8 cellular contexts compared by ENCODE assay signal in the genomic region with DNA sequence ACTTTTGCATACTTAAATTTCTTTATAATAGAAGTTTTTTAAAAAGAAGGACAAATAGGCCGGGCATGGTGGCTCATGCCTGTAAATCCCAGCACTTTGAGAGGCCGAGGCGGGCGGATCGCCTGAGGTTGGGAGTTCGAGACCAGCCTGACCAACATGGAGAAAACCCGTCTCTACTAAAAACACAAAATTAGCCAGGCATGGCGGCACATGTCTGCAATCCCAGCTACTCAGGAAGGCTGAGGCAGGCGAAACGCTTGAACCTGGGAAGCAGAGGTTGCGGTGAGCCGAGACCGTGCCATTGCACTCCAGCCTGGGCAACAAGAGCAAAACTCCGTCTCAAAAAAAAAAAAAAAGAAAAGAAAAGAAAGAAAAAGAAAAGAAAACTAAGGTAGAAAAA. TPM values are rescaled to one million over a fixed set of nuclear protein-coding genes. Genes with fewer than 3 reads are reported as not detected.
DNase-seq lines count a peak whose midpoint lies in the region; ATAC-seq, FAIRE-seq and TF ChIP-seq lines count a peak whose summit lies in the region.
"Not testable (repeated sequence)": the region's sequence is repeated elsewhere in the genome, so short reads cannot be mapped to it uniquely, and the experiment has no call there.

No MANE protein-coding gene starts in this region.

- H3K9me3 Mint-ChIP-seq in CD4-positive, CD25-positive, alpha-beta regulatory T cell; T-helper 1 cell treated with Interleukin-12 subunit alpha and Interleukin-12 subunit beta and Interleukin-4 antibody, amounts not matched to agents 30 μg/mL and 1 μg/mL, for 36 hours; activated T-helper 17 cell treated with anti-CD3 and anti-CD28 coated beads, Interleukin-2, amount 50 U/mL, for 72 hours: not testable (repeated sequence)

- H3K27ac Mint-ChIP-seq in CD4-positive, CD25-positive, alpha-beta regulatory T cell, result peak overlapping the region; percentile 98 to 100 (median 100)
- H3K27ac Mint-ChIP-seq in T-helper 1 cell treated with Interleukin-12 subunit alpha and Interleukin-12 subunit beta and Interleukin-4 antibody, amounts not matched to agents 30 μg/mL and 1 μg/mL, for 36 hours, result peak overlapping the region; percentile 100
- H3K27ac Mint-ChIP-seq in activated T-helper 17 cell treated with anti-CD3 and anti-CD28 coated beads, Interleukin-2, amount 50 U/mL, for 72 hours, result peak overlapping the region; percentile 100

- TF ChIP-seq CTCF in colonic mucosa (IDR thresholded peaks at IDR 0.05); keratinocyte (optimal IDR thresholded peaks at IDR 0.05 in 1 of 3, IDR thresholded peaks at IDR 0.05 in 1 of 3, conservative IDR thresholded peaks at IDR 0.05 in 1 of 3; ENCODE audit: extremely low read depth in 1 of 3, insufficient read depth in 2 of 3, low read length in 3 of 3); transverse colon (IDR thresholded peaks at IDR 0.05): not testable (repeated sequence)

- intact Hi-C loops in colonic mucosa (cut with DNase I), result loop anchor here (10.0 kb wide), 2 partner anchors 52 to 102 kb away; a partner anchor contains a TSS
- intact Hi-C loops in transverse colon (cut with DNase I; ENCODE audit: low total_unique reads), result not testable (repeated sequence)

- not testable (repeated sequence) for TF ChIP-seq POLR2A in transverse colon (IDR thresholded peaks at IDR 0.05)

- H4K20me1 ChIP-seq in keratinocyte (ENCODE audit: control insufficient read depth, extremely low read depth, insufficient read depth, low read length), result not testable (repeated sequence)

- H3K27me3 Mint-ChIP-seq in CD4-positive, CD25-positive, alpha-beta regulatory T cell; T-helper 1 cell treated with Interleukin-12 subunit alpha and Interleukin-12 subunit beta and Interleukin-4 antibody, amounts not matched to agents 30 μg/mL and 1 μg/mL, for 36 hours (ENCODE audit: low read depth); activated T-helper 17 cell treated with anti-CD3 and anti-CD28 coated beads, Interleukin-2, amount 50 U/mL, for 72 hours: not testable (repeated sequence)

- H3K27me3 ChIP-seq in CD4-positive, CD25-positive, alpha-beta regulatory T cell (ENCODE audit: control insufficient read depth, insufficient read depth, low read length); colonic mucosa; keratinocyte (ENCODE audit: control insufficient read depth, extremely low read depth, insufficient read depth, low read length); skeletal muscle satellite cell (ENCODE audit: control insufficient read depth, insufficient read depth, low read length); transverse colon: not testable (repeated sequence)

- ATAC-seq in CD4-positive, CD25-positive, alpha-beta regulatory T cell (ENCODE audit: low read depth in 2 of 2); activated T-helper 17 cell treated with anti-CD3 and anti-CD28 coated beads, Interleukin-2, amount 50 U/mL, for 72 hours (replicated peaks): not testable (repeated sequence)

- not testable (repeated sequence) for H3K9me3 ChIP-seq in CD4-positive, CD25-positive, alpha-beta regulatory T cell (ENCODE audit: control insufficient read depth in 2 of 2, low read length in 2 of 2); KOPT-K1 (ENCODE audit: insufficient read depth, low read length, poor library complexity, severe bottlenecking); colonic mucosa; keratinocyte (ENCODE audit: control insufficient read depth, low read depth, low read length); skeletal muscle satellite cell (replicated peaks; ENCODE audit: low read length); transverse colon

- H3K27ac ChIP-seq in CD4-positive, CD25-positive, alpha-beta regulatory T cell (ENCODE audit: insufficient read depth, low read length, poor library complexity, severe bottlenecking), result peak overlapping the region; percentile 100
- H3K27ac ChIP-seq in KOPT-K1 (ENCODE audit: low read depth, low read length, poor library complexity, severe bottlenecking) (peak overlapping the region; percentile 99), colonic mucosa (peak overlapping the region; percentile 100), keratinocyte (ENCODE audit: control insufficient read depth, insufficient read depth, low read length) (peak overlapping the region; percentile 100), transverse colon (peak overlapping the region; percentile 100)

- H3K9me1 ChIP-seq in keratinocyte (ENCODE audit: control insufficient read depth, extremely low read depth, insufficient read depth, low read length), result not testable (repeated sequence)

- DNase-seq in CD4-positive, CD25-positive, alpha-beta regulatory T cell; colonic mucosa; keratinocyte (ENCODE audit: low read depth, low spot score); transverse colon: not testable (repeated sequence)

- peaks cover 27% of the 10 kb centered on the region for H3K36me3 ChIP-seq in CD4-positive, CD25-positive, alpha-beta regulatory T cell (ENCODE audit: control insufficient read depth, insufficient read depth, low read length)
- H3K36me3 ChIP-seq in KOPT-K1 (ENCODE audit: insufficient read depth, low read length), result peaks cover 29% of the 10 kb centered on the region
- not testable (repeated sequence) for H3K36me3 ChIP-seq in colonic mucosa; keratinocyte (ENCODE audit: control insufficient read depth in 2 of 2, extremely low read depth in 1 of 2, insufficient read depth in 2 of 2, low read length in 2 of 2); skeletal muscle satellite cell (ENCODE audit: insufficient read depth, low read length)
- H3K36me3 ChIP-seq in transverse colon, result peaks cover 0 to 21% (median 5%) of the 10 kb centered on the region in 4 donors

- H3K4me3 ChIP-seq in CD4-positive, CD25-positive, alpha-beta regulatory T cell (ENCODE audit: low read depth, low read length), result peak overlapping the region; percentile 99
- H3K4me3 ChIP-seq in colonic mucosa (peak overlapping the region; percentile 3), keratinocyte (ENCODE audit: control insufficient read depth in 2 of 3, extremely low read depth in 1 of 3, insufficient read depth in 2 of 3, low read depth in 1 of 3, low read length in 3 of 3) (peak overlapping the region in 2 of 3 experiments; percentile 24 to 45), skeletal muscle satellite cell (ENCODE audit: low read length) (peak overlapping the region; percentile 10), transverse colon (peak overlapping the region in 1 of 4 donors; percentile 18)

- dilution Hi-C loops in keratinocyte (cut with MboI; ENCODE audit: extremely low pct_ligation_motif_present, low sequenced_read_pairs), result not testable (repeated sequence)

- peaks cover 78% of the 10 kb centered on the region for H3K4me1 ChIP-seq in CD4-positive, CD25-positive, alpha-beta regulatory T cell (ENCODE audit: control insufficient read depth, insufficient read depth, low read length, poor library complexity, severe bottlenecking)
- H3K4me1 ChIP-seq in colonic mucosa, result not testable (repeated sequence)
- H3K4me1 ChIP-seq in keratinocyte (ENCODE audit: control insufficient read depth, extremely low read depth, insufficient read depth, low read length), result peaks cover 49% of the 10 kb centered on the region
- H3K4me1 ChIP-seq in skeletal muscle satellite cell (ENCODE audit: control insufficient read depth, insufficient read depth, low read length), result peaks cover 39% of the 10 kb centered on the region
- H3K4me1 ChIP-seq in transverse colon, result peaks cover 7 to 50% (median 26%) of the 10 kb centered on the region in 4 donors

- in situ Hi-C loops in transverse colon (cut with MboI; ENCODE audit: low pct_ligation_motif_present in 1 of 4, low pct_unique_long_range_greater_than_20kb in 1 of 4, low sequenced_read_pairs in 3 of 4), result loop anchor here in 1 of 4 donors (10.0 kb wide), 1 partner anchor 572 kb away; a partner anchor contains a TSS

- not testable (repeated sequence) for H2AFZ ChIP-seq in keratinocyte (ENCODE audit: control insufficient read depth, low read length)

- not testable (repeated sequence) for TF ChIP-seq EP300 in transverse colon (IDR thresholded peaks at IDR 0.05; ENCODE audit: low read depth)

- H3K4me1 Mint-ChIP-seq in CD4-positive, CD25-positive, alpha-beta regulatory T cell, result peaks cover 29 to 89% (median 53%) of the 10 kb centered on the region in 4 donors
- H3K4me1 Mint-ChIP-seq in T-helper 1 cell treated with Interleukin-12 subunit alpha and Interleukin-12 subunit beta and Interleukin-4 antibody, amounts not matched to agents 30 μg/mL and 1 μg/mL, for 36 hours (ENCODE audit: low read depth), result peaks cover 65% of the 10 kb centered on the region
- H3K4me1 Mint-ChIP-seq in activated T-helper 17 cell treated with anti-CD3 and anti-CD28 coated beads, Interleukin-2, amount 50 U/mL, for 72 hours, result peaks cover 20% of the 10 kb centered on the region

- H3K9ac ChIP-seq in colonic mucosa (ENCODE audit: low read depth in 2 of 2, low read length in 2 of 2), result not testable (repeated sequence)
- H3K9ac ChIP-seq in keratinocyte (ENCODE audit: control insufficient read depth, extremely low read depth, insufficient read depth, low read length) (peak overlapping the region; percentile 71), skeletal muscle satellite cell (ENCODE audit: low read depth, low read length) (peak overlapping the region; percentile 58)

- H3K4me2 ChIP-seq in keratinocyte (ENCODE audit: control insufficient read depth, extremely low read depth, insufficient read depth, low read depth, low read length) (peak overlapping the region; percentile 91), skeletal muscle satellite cell (ENCODE audit: low read length) (peak overlapping the region; percentile 90)

- H3K79me2 ChIP-seq in keratinocyte (ENCODE audit: control insufficient read depth, insufficient read depth, low read length), result peaks cover 24% of the 10 kb centered on the region

- H3K36me3 Mint-ChIP-seq in CD4-positive, CD25-positive, alpha-beta regulatory T cell, result peaks cover 16% of the 10 kb centered on the region
- peaks cover 36% of the 10 kb centered on the region for H3K36me3 Mint-ChIP-seq in T-helper 1 cell treated with Interleukin-12 subunit alpha and Interleukin-12 subunit beta and Interleukin-4 antibody, amounts not matched to agents 30 μg/mL and 1 μg/mL, for 36 hours (ENCODE audit: low read depth)
- H3K36me3 Mint-ChIP-seq in activated T-helper 17 cell treated with anti-CD3 and anti-CD28 coated beads, Interleukin-2, amount 50 U/mL, for 72 hours (ENCODE audit: low read depth), result peaks cover 88% of the 10 kb centered on the region

- not testable (repeated sequence) for FAIRE-seq in keratinocyte (lab: Jason Lieb, UNC)

- H3K4me3 Mint-ChIP-seq in CD4-positive, CD25-positive, alpha-beta regulatory T cell, result peak overlapping the region; percentile 92 to 100 (median 98)
- peak overlapping the region; percentile 95 for H3K4me3 Mint-ChIP-seq in T-helper 1 cell treated with Interleukin-12 subunit alpha and Interleukin-12 subunit beta and Interleukin-4 antibody, amounts not matched to agents 30 μg/mL and 1 μg/mL, for 36 hours
- H3K4me3 Mint-ChIP-seq in activated T-helper 17 cell treated with anti-CD3 and anti-CD28 coated beads, Interleukin-2, amount 50 U/mL, for 72 hours, result peak overlapping the region; percentile 96

- WGBS in transverse colon (ENCODE audit: low coverage in 1 of 2), 2 donors, result 81 to 94% methylated on average over 7 to 14 of the region's 14 CpGs

RNA-seq across cellular contexts. Expression of a gene that starts 2.8 kb away (rescaled TPM):
- total RNA-seq in CD4-positive, CD25-positive, alpha-beta regulatory T cell, result 101 TPM
- 100 to 1,000 TPM; 221 to 314 (median 265) TPM for polyA plus RNA-seq in CD4-positive, CD25-positive, alpha-beta regulatory T cell
- total RNA-seq in activated T-helper 17 cell treated with anti-CD3 and anti-CD28 coated beads, Interleukin-2, amount 50 U/mL, for 72 hours, result 100 to 1,000 TPM; 234 to 320 TPM
- total RNA-seq in colonic mucosa, result 1 to 10 TPM; 7.8 to 10.0 TPM
- 83.9 to 147 TPM (median 92.5 TPM) in 3 replicates for polyA plus RNA-seq in keratinocyte
- polyA plus RNA-seq in keratinocyte (2011; ENCODE audit: low read depth), result 0.85 TPM
- polyA plus RNA-seq in keratinocyte (2011; cell fraction: cytosol; rRNA removed), result 94.2 and 142 TPM in 2 replicates
- 74.5 and 80.4 TPM in 2 replicates for polyA plus RNA-seq in keratinocyte (2011; cell fraction: nucleus; rRNA removed)
- polyA plus RNA-seq in keratinocyte (2012; ENCODE audit: low replicate concordance), result 4.0 and 94.1 TPM in 2 replicates
- polyA minus RNA-seq in keratinocyte, result 85.8 to 114 TPM (median 103 TPM) in 3 replicates
- 44.7 TPM for polyA minus RNA-seq in keratinocyte (2011; cell fraction: cytosol; rRNA and poly(A)+ RNA removed)
- polyA minus RNA-seq in keratinocyte (2011; cell fraction: nucleus; rRNA and poly(A)+ RNA removed), result 32.9 and 63.1 TPM in 2 replicates
- total RNA-seq in skeletal muscle satellite cell (2012; rRNA removed), result 31.9 and 44.1 TPM in 2 replicates
- total RNA-seq in transverse colon, result 10 to 100 TPM in 3 of 4 donors, 1 to 10 TPM in 1; 10.0 to 18.7 (median 16.0) TPM

RNA-seq across cellular contexts. Expression of a gene that starts 6.0 kb away (rescaled TPM):
- 46.5 TPM for total RNA-seq in CD4-positive, CD25-positive, alpha-beta regulatory T cell
- polyA plus RNA-seq in CD4-positive, CD25-positive, alpha-beta regulatory T cell, result 1 to 10 TPM; 5.0 to 8.6 (median 6.8) TPM
- 10 to 100 TPM; 45.7 to 47.4 TPM for total RNA-seq in activated T-helper 17 cell treated with anti-CD3 and anti-CD28 coated beads, Interleukin-2, amount 50 U/mL, for 72 hours
- total RNA-seq in colonic mucosa (10 to 100 TPM; 60.9 to 92.0 TPM), transverse colon (10 to 100 TPM; 38.6 to 62.0 (median 56.2) TPM)
- 30.1 to 45.6 TPM (median 34.0 TPM) in 3 replicates for polyA plus RNA-seq in keratinocyte
- polyA plus RNA-seq in keratinocyte (2011; ENCODE audit: low read depth), result 14.5 TPM
- polyA plus RNA-seq in keratinocyte (2011; cell fraction: cytosol; rRNA removed), result 30.4 and 45.7 TPM in 2 replicates
- polyA plus RNA-seq in keratinocyte (2011; cell fraction: nucleus; rRNA removed), result 28.5 and 40.5 TPM in 2 replicates
- polyA plus RNA-seq in keratinocyte (2012; ENCODE audit: low replicate concordance), result 21.6 and 38.7 TPM in 2 replicates
- 14.7 to 40.9 TPM (median 25.4 TPM) in 3 replicates for polyA minus RNA-seq in keratinocyte
- polyA minus RNA-seq in keratinocyte (2011; cell fraction: cytosol; rRNA and poly(A)+ RNA removed), result 27.4 TPM
- 19.5 and 35.0 TPM in 2 replicates for polyA minus RNA-seq in keratinocyte (2011; cell fraction: nucleus; rRNA and poly(A)+ RNA removed)
- total RNA-seq in skeletal muscle satellite cell (2012; rRNA removed), result 40.6 and 45.1 TPM in 2 replicates

RNA-seq across cellular contexts. Expression of a gene that starts 49.6 kb away (rescaled TPM):
- 4.9 TPM for total RNA-seq in CD4-positive, CD25-positive, alpha-beta regulatory T cell
- polyA plus RNA-seq in CD4-positive, CD25-positive, alpha-beta regulatory T cell, result not detected
- 1 to 10 TPM; 4.1 to 5.5 TPM for total RNA-seq in activated T-helper 17 cell treated with anti-CD3 and anti-CD28 coated beads, Interleukin-2, amount 50 U/mL, for 72 hours
- 1 to 10 TPM; 1.8 to 2.1 TPM for total RNA-seq in colonic mucosa
- polyA plus RNA-seq in keratinocyte, result 0.96 to 1.9 TPM (median 1.3 TPM) in 3 replicates
- polyA plus RNA-seq in keratinocyte (2011; ENCODE audit: low read depth), result 0.14 TPM
- 0.58 and 0.79 TPM in 2 replicates for polyA plus RNA-seq in keratinocyte (2011; cell fraction: cytosol; rRNA removed)
- 2.7 and 3.2 TPM in 2 replicates for polyA plus RNA-seq in keratinocyte (2011; cell fraction: nucleus; rRNA removed)
- 1.0 and 1.2 TPM in 2 replicates for polyA plus RNA-seq in keratinocyte (2012; ENCODE audit: low replicate concordance)
- polyA minus RNA-seq in keratinocyte, result 1.4 to 8.4 TPM (median 2.8 TPM) in 3 replicates
- polyA minus RNA-seq in keratinocyte (2011; cell fraction: cytosol; rRNA and poly(A)+ RNA removed), result not detected
- 4.9 and 6.8 TPM in 2 replicates for polyA minus RNA-seq in keratinocyte (2011; cell fraction: nucleus; rRNA and poly(A)+ RNA removed)
- total RNA-seq in skeletal muscle satellite cell (2012; rRNA removed), result 2.3 and 2.6 TPM in 2 replicates
- 1 to 10 TPM in 3 of 4 donors, not detected in 1; 1.1 to 2.1 (median 1.5) TPM for total RNA-seq in transverse colon
